ENCODE assay signal across 18 cellular contexts in the genomic region with DNA sequence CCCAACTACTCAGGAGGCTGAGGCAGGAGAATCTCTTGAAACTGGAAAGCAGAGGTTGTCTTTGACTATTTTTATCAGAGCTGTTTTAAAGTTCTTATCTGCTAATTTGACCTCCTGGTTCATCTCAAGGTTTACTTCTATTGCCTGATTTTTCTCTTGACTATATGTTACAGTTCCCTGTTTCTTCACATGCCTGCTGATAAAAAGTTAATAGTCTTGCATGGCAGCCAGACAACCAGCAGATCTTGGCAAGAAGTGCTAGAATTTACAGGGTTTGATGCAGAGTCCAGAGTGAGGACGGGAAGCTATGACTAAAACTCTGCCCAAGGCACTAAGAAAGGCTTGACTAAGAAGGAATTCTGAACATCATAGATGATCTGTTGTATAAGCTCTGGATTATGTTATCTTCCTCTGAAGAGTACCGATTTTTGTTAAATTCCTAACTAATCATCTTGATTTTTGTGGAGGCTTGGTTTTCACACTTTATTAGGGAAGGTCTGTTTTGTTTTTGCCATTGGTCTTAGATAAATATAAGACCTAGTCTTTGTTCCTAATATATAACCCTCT.
A peak's percentile ranks its signal among the peaks of the same experiment; 100 is the strongest.
DNase-seq lines count a peak whose midpoint lies in the region; ATAC-seq and TF ChIP-seq lines count a peak whose summit lies in the region.
"Had no signal": no experiment of that assay in that cellular context is flagged by ENCODE, and none has a peak within 500 bp of the region (broad histone marks: within the 10 kb centered on the region; RNA-seq: fewer than 3 reads in every experiment).

No MANE protein-coding gene starts in this region.

- no peaks in the 10 kb centered on the region for H3K27me3 Mint-ChIP-seq in chondrocyte (ENCODE audit: low read depth)
- H3K27me3 Mint-ChIP-seq: CD4-positive, alpha-beta T cell had no signal

- peaks cover 9% of the 10 kb centered on the region for H3K36me3 Mint-ChIP-seq in chondrocyte (ENCODE audit: low read depth)

- peaks cover 37% of the 10 kb centered on the region for H3K4me1 Mint-ChIP-seq in chondrocyte (ENCODE audit: low read depth)

- ATAC-seq in thoracic aorta (ENCODE audit: insufficient number of reproducible peaks, low FRiP score, low read depth), result no peak
- ATAC-seq in GM18868 (IDR thresholded peaks at IDR 0.05; ENCODE audit: unreplicated experiment), result no peak
- ATAC-seq: SK-N-SH treated with all-trans-retinoic acid at 6 μM for 48 hours had no signal

- TF ChIP-seq CTCF in neutrophil (IDR thresholded peaks at IDR 0.05) (no peak), thoracic aorta (IDR thresholded peaks at IDR 0.05) (no peak), chondrocyte (IDR thresholded peaks at IDR 0.05) (no peak)

- no peak overlapping the region for H3K27ac Mint-ChIP-seq in chondrocyte (ENCODE audit: unreplicated experiment)
- H3K27ac Mint-ChIP-seq: CD4-positive, alpha-beta T cell had no signal

- H3K9me3 ChIP-seq in adipocyte (ENCODE audit: control insufficient read depth, low read length) (peaks cover 24% of the 10 kb centered on the region), neutrophil (no peaks in the 10 kb centered on the region), thoracic aorta (peaks cover 9% of the 10 kb centered on the region)

- peaks cover 28% of the 10 kb centered on the region for H3K9me3 Mint-ChIP-seq in chondrocyte (ENCODE audit: low read depth)

- H3K27ac ChIP-seq in neutrophil (peak overlapping the region; percentile 90), thoracic aorta (peak overlapping the region; percentile 95 to 96)

- no peaks in the 10 kb centered on the region for H3K27me3 ChIP-seq in adipocyte (replicated peaks; ENCODE audit: control insufficient read depth, insufficient read depth, low read length)
- H3K27me3 ChIP-seq in neutrophil, result no peaks in the 10 kb centered on the region
- no peaks in the 10 kb centered on the region for H3K27me3 ChIP-seq in thoracic aorta (replicated peaks; ENCODE audit: insufficient read depth)
- H3K27me3 ChIP-seq: Peyer's patch had no signal

- DNase-seq in ELR (ENCODE audit: low read depth) (peak; percentile 25), adipocyte (ENCODE audit: low read depth) (no peak), thoracic aorta (ENCODE audit: low spot score) (no peak), chondrocyte (ENCODE audit: low spot score) (no peak), foreskin melanocyte (no peak), NCI-H1436 treated with DMSO at 0.1 percent for 48 hours (lab: John Stamatoyannopoulos, UW) (no peak)
- DNase-seq: ACHN; AML-193; Calu3; CD4-positive, alpha-beta T cell; NCI-H1048; NCI-H146; NCI-H524; SHP77 had no signal

- H3K36me3 ChIP-seq in adipocyte (ENCODE audit: control insufficient read depth, insufficient read depth, low read length, severe bottlenecking), result no peaks in the 10 kb centered on the region
- H3K36me3 ChIP-seq in neutrophil, result no peaks in the 10 kb centered on the region
- H3K36me3 ChIP-seq in thoracic aorta, result no peaks in the 10 kb centered on the region
- H3K36me3 ChIP-seq: Peyer's patch had no signal

- H3K4me3 ChIP-seq in adipocyte (ENCODE audit: low read length) (peak overlapping the region; percentile 29), neutrophil (ENCODE audit: low read depth in 1 of 2, low read length in 1 of 2) (no peak overlapping the region), thoracic aorta (no peak overlapping the region)
- H3K4me3 ChIP-seq: Peyer's patch had no signal

- no peak overlapping the region for H3K4me3 Mint-ChIP-seq in chondrocyte (ENCODE audit: unreplicated experiment)
- H3K4me3 Mint-ChIP-seq: CD4-positive, alpha-beta T cell had no signal

- H3K9ac ChIP-seq in adipocyte (ENCODE audit: low read length), result no peak overlapping the region

- H3K4me1 ChIP-seq in adipocyte (ENCODE audit: control insufficient read depth, insufficient read depth, low read length) (peaks cover 9% of the 10 kb centered on the region), neutrophil (ENCODE audit: control insufficient read depth in 1 of 2, insufficient read depth in 1 of 2, low read depth in 1 of 2, low read length in 1 of 2) (peaks cover 44 to 49% of the 10 kb centered on the region in 2 experiments), thoracic aorta (ENCODE audit: control insufficient read depth in 1 of 2, low read depth in 2 of 2) (peaks cover 35 to 66% of the 10 kb centered on the region in 2 donors)
